ENCODE assay signal across 15 cellular contexts in the genomic region with DNA sequence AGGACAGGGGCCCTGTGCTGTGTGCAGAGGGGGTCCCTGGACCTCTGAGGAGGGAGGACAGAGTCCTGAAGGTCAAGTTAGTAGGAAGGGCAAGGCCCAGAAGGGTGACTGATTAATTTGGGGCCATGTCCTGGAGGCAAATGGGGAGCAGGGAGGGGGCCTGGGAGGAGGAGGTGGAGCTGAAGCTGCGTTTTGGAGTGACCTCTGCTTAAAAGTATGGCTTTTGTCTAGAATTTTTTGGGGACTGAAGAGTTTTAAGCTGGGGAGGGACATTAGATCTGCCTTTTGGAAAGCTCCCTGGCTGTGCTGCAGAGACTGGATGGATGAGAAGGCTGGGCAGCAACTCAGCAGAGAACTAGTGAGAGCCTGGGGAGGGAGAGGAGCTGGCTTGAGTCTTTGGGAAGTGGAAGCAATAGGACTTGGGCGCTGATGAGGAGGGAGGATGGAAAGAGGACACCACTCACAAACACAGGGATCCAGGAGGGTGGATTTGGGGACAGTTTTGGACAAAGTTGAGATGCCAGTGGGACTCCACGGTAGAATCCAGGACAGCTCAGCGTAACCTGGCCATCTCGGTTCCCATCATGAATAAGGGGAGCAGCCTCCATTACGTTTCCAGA. TPM values are rescaled to one million over a fixed set of nuclear protein-coding genes. Genes with fewer than 3 reads are reported as not detected.
DNase-seq lines count a peak whose midpoint lies in the region; ATAC-seq and TF ChIP-seq lines count a peak whose summit lies in the region.
"Had no signal": no experiment of that assay in that cellular context is flagged by ENCODE, and none has a peak within 500 bp of the region (broad histone marks: within the 10 kb centered on the region; RNA-seq: fewer than 3 reads in every experiment).

No MANE protein-coding gene starts in this region.

- H3K36me3 ChIP-seq in breast epithelium (no peaks in the 10 kb centered on the region), heart left ventricle (no peaks in the 10 kb centered on the region)
- H3K36me3 ChIP-seq: ascending aorta had no signal

- H3K4me1 ChIP-seq in breast epithelium, result peaks cover 7 to 17% of the 10 kb centered on the region in 2 donors
- peaks cover 0 to 17% (median 6%) of the 10 kb centered on the region in 12 donors for H3K4me1 ChIP-seq in heart left ventricle

- POLR2A ChIA-PET in MCF 10A (lab: Yijun Ruan, JAX), result interaction anchor here (0.7 to 0.9 kb wide), 2 partner anchors 10 to 1032 kb away, joined by 4 read pairs; no protein-coding TSS in a partner anchor

- H3K9me3 ChIP-seq in breast epithelium (no peaks in the 10 kb centered on the region), heart left ventricle (no peaks in the 10 kb centered on the region)
- H3K9me3 ChIP-seq: ascending aorta had no signal

- ATAC-seq in effector memory CD8-positive, alpha-beta T cell (replicated peaks), result no peak
- no peak for ATAC-seq in activated CD4-positive, CD25-positive, alpha-beta regulatory T cell treated with anti-CD3 and anti-CD28 coated beads, Interleukin-2, amount 50 U/mL, for 24 hours
- no peak for ATAC-seq in heart left ventricle

- TF ChIP-seq POLR2A in breast epithelium (IDR thresholded peaks at IDR 0.05) (no peak), heart left ventricle (IDR thresholded peaks at IDR 0.05) (no peak)

- no peak overlapping the region for H3K4me3 ChIP-seq in breast epithelium
- H3K4me3 ChIP-seq in heart left ventricle, result no peak overlapping the region
- H3K4me3 ChIP-seq: ascending aorta had no signal

- peak overlapping the region; percentile 87 to 92 for H3K27ac ChIP-seq in breast epithelium
- H3K27ac ChIP-seq in heart left ventricle, result no peak overlapping the region
- H3K27ac ChIP-seq: ascending aorta had no signal

- no TSS peak for BruUV-seq in MCF 10A (replicated peaks; lab: Mats Ljungman, UMichigan)

- H3K4me3 Mint-ChIP-seq in MCF 10A (ENCODE audit: unreplicated experiment) (no peak overlapping the region), nephron progenitor cell (no peak overlapping the region), type B pancreatic cell (peak overlapping the region; percentile 78)
- H3K4me3 Mint-ChIP-seq in effector memory CD8-positive, alpha-beta T cell, result no peak overlapping the region

- 88 to 94% (median 91%) methylated on average over 3 to 6 of the region's 6 CpGs for WGBS in heart left ventricle, 4 donors

- H3K4me1 Mint-ChIP-seq in MCF 10A (ENCODE audit: insufficient read depth, unreplicated experiment), result peaks cover 14% of the 10 kb centered on the region
- H3K4me1 Mint-ChIP-seq in effector memory CD8-positive, alpha-beta T cell (ENCODE audit: low read depth in 2 of 2), result no peaks in the 10 kb centered on the region
- peaks cover 37% of the 10 kb centered on the region for H3K4me1 Mint-ChIP-seq in nephron progenitor cell
- H3K4me1 Mint-ChIP-seq in type B pancreatic cell (ENCODE audit: unreplicated experiment), result peaks cover 25% of the 10 kb centered on the region

- no peaks in the 10 kb centered on the region for H3K9me3 Mint-ChIP-seq in MCF 10A (ENCODE audit: unreplicated experiment)
- no peaks in the 10 kb centered on the region for H3K9me3 Mint-ChIP-seq in effector memory CD8-positive, alpha-beta T cell
- H3K9me3 Mint-ChIP-seq in nephron progenitor cell, result no peaks in the 10 kb centered on the region
- no peaks in the 10 kb centered on the region for H3K9me3 Mint-ChIP-seq in type B pancreatic cell

- CTCF ChIA-PET in MCF 10A (lab: Yijun Ruan, JAX), result interaction anchor here (0.5 to 1.9 kb wide), 6 partner anchors 9 to 1213 kb away, joined by 3 to 15 read pairs (median 5); no protein-coding TSS in a partner anchor

- DNase-seq in breast epithelium (ENCODE audit: low spot score in 2 of 2), result no peak
- DNase-seq in MCF 10A (ENCODE audit: unreplicated experiment), result no peak
- no peak for DNase-seq in effector memory CD8-positive, alpha-beta T cell
- no peak for DNase-seq in nephron progenitor cell
- peak; percentile 53 for DNase-seq in type B pancreatic cell (ENCODE audit: extremely low spot score, unreplicated experiment)
- no peak for DNase-seq in heart left ventricle
- DNase-seq in NCI-H1105 treated with DMSO at 0.1 percent for 48 hours (lab: John Stamatoyannopoulos, UW), result no peak
- DNase-seq: activated CD4-positive, alpha-beta T cell treated with anti-CD3 and anti-CD28 coated beads, Interleukin-2, amount 50 U/mL, for 48 hours; activated effector memory CD4-positive, alpha-beta T cell treated with anti-CD3 and anti-CD28 coated beads, Interleukin-2, amount 50 U/mL, for 16 hours; mesenchymal stem cell; MV-4-11; NCI-H2107; T1000 had no signal

- intact Hi-C loops in breast epithelium (cut with DNase I; ENCODE audit: low total_unique reads), result no loop called here
- intact Hi-C loops in MCF 10A (cut with micrococcal nuclease), result no loop called here
- intact Hi-C loops in heart left ventricle (cut with DNase I), result loop anchor here in 1 of 10 donors (10.0 kb wide), 1 partner anchor 201 kb away; no protein-coding TSS in a partner anchor

- no peak overlapping the region for H3K27ac Mint-ChIP-seq in MCF 10A (ENCODE audit: low read depth, unreplicated experiment)
- H3K27ac Mint-ChIP-seq in effector memory CD8-positive, alpha-beta T cell, result peak overlapping the region; percentile 24 to 69
- H3K27ac Mint-ChIP-seq in nephron progenitor cell, result peak overlapping the region; percentile 6
- peak overlapping the region; percentile 97 for H3K27ac Mint-ChIP-seq in type B pancreatic cell

- H3K36me3 Mint-ChIP-seq in MCF 10A (ENCODE audit: insufficient read depth, unreplicated experiment) (peaks cover 5% of the 10 kb centered on the region), nephron progenitor cell (ENCODE audit: low read depth) (no peaks in the 10 kb centered on the region), type B pancreatic cell (peaks cover 4% of the 10 kb centered on the region)
- no peaks in the 10 kb centered on the region for H3K36me3 Mint-ChIP-seq in effector memory CD8-positive, alpha-beta T cell (ENCODE audit: insufficient read depth)

- H3K27me3 ChIP-seq in breast epithelium (no peaks in the 10 kb centered on the region), heart left ventricle (no peaks in the 10 kb centered on the region)
- H3K27me3 ChIP-seq: ascending aorta had no signal

- TF ChIP-seq CTCF in breast epithelium (IDR thresholded peaks at IDR 0.05) (no peak), MCF 10A (IDR thresholded peaks at IDR 0.05; ENCODE audit: unreplicated experiment) (no peak), nephron progenitor cell (IDR thresholded peaks at IDR 0.05) (no peak), type B pancreatic cell (conservative IDR thresholded peaks at IDR 0.05) (no peak), heart left ventricle (IDR thresholded peaks at IDR 0.05) (no peak)

- H3K27me3 Mint-ChIP-seq in MCF 10A (ENCODE audit: insufficient read depth, unreplicated experiment), result no peaks in the 10 kb centered on the region
- peaks cover 7 to 9% of the 10 kb centered on the region in 2 donors for H3K27me3 Mint-ChIP-seq in effector memory CD8-positive, alpha-beta T cell
- H3K27me3 Mint-ChIP-seq in nephron progenitor cell (ENCODE audit: low read depth, poor library complexity), result peaks cover 17% of the 10 kb centered on the region
- no peaks in the 10 kb centered on the region for H3K27me3 Mint-ChIP-seq in type B pancreatic cell

RNA-seq across cellular contexts. Expression of a gene that starts 52.9 kb away (rescaled TPM):
- total RNA-seq in breast epithelium (10 to 100 TPM; 52.4 to 63.9 (median 54.4) TPM), MCF 10A (2022) (93.9 and 122 TPM in 2 replicates), type B pancreatic cell (ENCODE audit: low replicate concordance) (37.4 and 56.9 TPM in 2 replicates), heart left ventricle (10 to 100 TPM; 23.6 to 39.1 (median 28.4) TPM)
- 10 to 100 TPM in 1 of 2 donors, 1 to 10 TPM in 1; 9.3 to 24.3 TPM for polyA plus RNA-seq in heart left ventricle

Comparison
In these comparisons a context has a peak if more than half of its experiments do, and no peak if none do; other contexts are left out.
1. H3K27ac ChIP-seq: peak in breast epithelium (2 of 2); none in heart left ventricle (0 of 12).